ENCODE assay signal across 9 cellular contexts in genomic region chr7:20778063-20778721, GRCh38. TPM values are rescaled to one million over a fixed set of nuclear protein-coding genes. Genes with fewer than 3 reads are reported as not detected.
DNase-seq lines count a peak whose midpoint lies in the region; ATAC-seq and TF ChIP-seq lines count a peak whose summit lies in the region.
"Had no signal": no experiment of that assay in that cellular context is flagged by ENCODE, and none has a peak within 500 bp of the region (broad histone marks: within the 10 kb centered on the region; RNA-seq: fewer than 3 reads in every experiment).

No MANE protein-coding gene starts in this region.

- no peak for DNase-seq in activated T-cell treated with anti-CD3 and anti-CD28 coated beads, Interleukin-2, amount 50 U/mL, for 24 hours
- DNase-seq in activated T-cell treated with anti-CD3 and anti-CD28 coated beads, Interleukin-2, amount 50 U/mL, for 1 hour = no peak
- no peak for DNase-seq in RWPE2 (ENCODE audit: low spot score)
- DNase-seq in fibroblast of lung (ENCODE audit: low read depth in 2 of 2) = no peak
- no peak for DNase-seq in osteocyte (ENCODE audit: extremely low spot score, unreplicated experiment)
- no peak for DNase-seq in occipital lobe (lab: John Stamatoyannopoulos, UW)
- no peak for DNase-seq in putamen (ENCODE audit: low spot score)

- H3K4me2 ChIP-seq in fibroblast of lung (ENCODE audit: extremely low read depth, insufficient read depth, low read length) = peak overlapping the region; percentile 51

- H3K4me1 Mint-ChIP-seq in activated T-cell treated with anti-CD3 and anti-CD28 coated beads, Interleukin-2, amount 50 U/mL, for 24 hours (ENCODE audit: low read depth) = peaks cover 16% of the 10 kb centered on the region
- peaks cover 7% of the 10 kb centered on the region for H3K4me1 Mint-ChIP-seq in osteocyte (ENCODE audit: unreplicated experiment)

- H3K9ac ChIP-seq in fibroblast of lung (ENCODE audit: insufficient read depth, low read length) = no peak overlapping the region

- H3K9me3 ChIP-seq in RWPE2 (ENCODE audit: severe bottlenecking) (no peaks in the 10 kb centered on the region), fibroblast of lung (ENCODE audit: control insufficient read depth, insufficient read depth, low read depth, low read length) (no peaks in the 10 kb centered on the region)

- H3K27me3 Mint-ChIP-seq in activated T-cell treated with anti-CD3 and anti-CD28 coated beads, Interleukin-2, amount 50 U/mL, for 24 hours = peaks cover 84% of the 10 kb centered on the region
- H3K27me3 Mint-ChIP-seq in osteocyte (ENCODE audit: unreplicated experiment) = peaks cover 85% of the 10 kb centered on the region

- H3K27me3 ChIP-seq in RWPE2 (ENCODE audit: insufficient read depth, poor library complexity, severe bottlenecking) = peaks cover 25% of the 10 kb centered on the region
- peaks cover 19% of the 10 kb centered on the region for H3K27me3 ChIP-seq in fibroblast of lung (ENCODE audit: control insufficient read depth, insufficient read depth, low read length)

- no peaks in the 10 kb centered on the region for H3K79me2 ChIP-seq in fibroblast of lung (ENCODE audit: control insufficient read depth, insufficient read depth, low read length)

- H3K27ac ChIP-seq in RWPE2 (ENCODE audit: poor library complexity, severe bottlenecking) = peak overlapping the region; percentile 52
- no peak overlapping the region for H3K27ac ChIP-seq in fibroblast of lung (ENCODE audit: insufficient read depth, low read length)

- H3K36me3 ChIP-seq in RWPE2 (ENCODE audit: low read depth) (peaks cover 7% of the 10 kb centered on the region; the same call in 1 of the 2 replicates), fibroblast of lung (ENCODE audit: control insufficient read depth, insufficient read depth, low read length) (no peaks in the 10 kb centered on the region)

- H4K20me1 ChIP-seq in fibroblast of lung (ENCODE audit: control insufficient read depth, extremely low read depth, insufficient read depth, low read length) = peaks cover 1% of the 10 kb centered on the region

- H3K36me3 Mint-ChIP-seq in activated T-cell treated with anti-CD3 and anti-CD28 coated beads, Interleukin-2, amount 50 U/mL, for 24 hours (ENCODE audit: low read depth) = no peaks in the 10 kb centered on the region
- no peaks in the 10 kb centered on the region for H3K36me3 Mint-ChIP-seq in osteocyte (ENCODE audit: unreplicated experiment)

- no peak overlapping the region for H3K27ac Mint-ChIP-seq in activated T-cell treated with anti-CD3 and anti-CD28 coated beads, Interleukin-2, amount 50 U/mL, for 24 hours
- no peak overlapping the region for H3K27ac Mint-ChIP-seq in osteocyte (ENCODE audit: unreplicated experiment)
- H3K27ac Mint-ChIP-seq: activated naive CD4-positive, alpha-beta T cell treated with anti-CD3 and anti-CD28 coated beads, Interleukin-2, amount 50 U/mL, for 24 hours had no signal

- H2AFZ ChIP-seq in fibroblast of lung (ENCODE audit: low read length) = no peak overlapping the region

- H3K4me3 Mint-ChIP-seq in activated T-cell treated with anti-CD3 and anti-CD28 coated beads, Interleukin-2, amount 50 U/mL, for 24 hours = peak overlapping the region; percentile 57
- peak overlapping the region; percentile 54 for H3K4me3 Mint-ChIP-seq in osteocyte (ENCODE audit: unreplicated experiment)

- peaks cover 4% of the 10 kb centered on the region for H3K9me3 Mint-ChIP-seq in activated T-cell treated with anti-CD3 and anti-CD28 coated beads, Interleukin-2, amount 50 U/mL, for 24 hours
- no peaks in the 10 kb centered on the region for H3K9me3 Mint-ChIP-seq in osteocyte (ENCODE audit: unreplicated experiment)

- peak; percentile 94 for TF ChIP-seq CTCF in RWPE2 (IDR thresholded peaks at IDR 0.05; ENCODE audit: poor library complexity, severe bottlenecking)
- peak; percentile 23 to 49 for TF ChIP-seq CTCF in fibroblast of lung (conservative IDR thresholded peaks at IDR 0.05 in 1 of 2, IDR thresholded peaks at IDR 0.05 in 1 of 2; ENCODE audit: low read depth in 1 of 2, low read length in 2 of 2)
- peak; percentile 69 for TF ChIP-seq CTCF in osteocyte (IDR thresholded peaks at IDR 0.05)

- peaks cover 31% of the 10 kb centered on the region for H3K4me1 ChIP-seq in RWPE2 (ENCODE audit: insufficient read depth, poor library complexity, severe bottlenecking)
- H3K4me1 ChIP-seq in fibroblast of lung (ENCODE audit: control insufficient read depth, extremely low read depth, insufficient read depth, low read length) = no peaks in the 10 kb centered on the region

- ATAC-seq in HG02870 (IDR thresholded peaks at IDR 0.05; ENCODE audit: unreplicated experiment) (peak; percentile 59), RWPE2 (ENCODE audit: low read depth) (peak; percentile 90)

- H3K4me3 ChIP-seq in RWPE2 (ENCODE audit: severe bottlenecking) = peak overlapping the region; percentile 46
- H3K4me3 ChIP-seq in fibroblast of lung (replicated peaks in 1 of 4; ENCODE audit: control extremely low read depth in 1 of 4, insufficient read depth in 1 of 4, low read depth in 3 of 4, low read length in 4 of 4) = peak overlapping the region in 2 of 4 experiments; percentile 48 to 53

RNA-seq across cellular contexts. Expression of gene SP8, which starts 8.5 kb away (rescaled TPM):
- not detected in 2 replicates for total RNA-seq in fibroblast of lung
- polyA plus RNA-seq in fibroblast of lung = not detected in 2 replicates
- polyA plus RNA-seq in fibroblast of lung (2012) = not detected in 2 replicates
- polyA minus RNA-seq in fibroblast of lung (ENCODE audit: low replicate concordance) = not detected in 2 replicates
- not detected in 2 replicates for total RNA-seq in osteocyte
- 3.3 TPM for total RNA-seq in occipital lobe

Comparison
In these comparisons a context has a peak if more than half of its experiments do, and no peak if none do; other contexts are left out.
1. CTCF ChIP-seq: peak in every context shown above with its lines; median percentile 94 in RWPE2; 69 in osteocyte; 36 in fibroblast of lung.